Comparison of ENCODE assay signal across 8 cellular contexts in the genomic region with DNA sequence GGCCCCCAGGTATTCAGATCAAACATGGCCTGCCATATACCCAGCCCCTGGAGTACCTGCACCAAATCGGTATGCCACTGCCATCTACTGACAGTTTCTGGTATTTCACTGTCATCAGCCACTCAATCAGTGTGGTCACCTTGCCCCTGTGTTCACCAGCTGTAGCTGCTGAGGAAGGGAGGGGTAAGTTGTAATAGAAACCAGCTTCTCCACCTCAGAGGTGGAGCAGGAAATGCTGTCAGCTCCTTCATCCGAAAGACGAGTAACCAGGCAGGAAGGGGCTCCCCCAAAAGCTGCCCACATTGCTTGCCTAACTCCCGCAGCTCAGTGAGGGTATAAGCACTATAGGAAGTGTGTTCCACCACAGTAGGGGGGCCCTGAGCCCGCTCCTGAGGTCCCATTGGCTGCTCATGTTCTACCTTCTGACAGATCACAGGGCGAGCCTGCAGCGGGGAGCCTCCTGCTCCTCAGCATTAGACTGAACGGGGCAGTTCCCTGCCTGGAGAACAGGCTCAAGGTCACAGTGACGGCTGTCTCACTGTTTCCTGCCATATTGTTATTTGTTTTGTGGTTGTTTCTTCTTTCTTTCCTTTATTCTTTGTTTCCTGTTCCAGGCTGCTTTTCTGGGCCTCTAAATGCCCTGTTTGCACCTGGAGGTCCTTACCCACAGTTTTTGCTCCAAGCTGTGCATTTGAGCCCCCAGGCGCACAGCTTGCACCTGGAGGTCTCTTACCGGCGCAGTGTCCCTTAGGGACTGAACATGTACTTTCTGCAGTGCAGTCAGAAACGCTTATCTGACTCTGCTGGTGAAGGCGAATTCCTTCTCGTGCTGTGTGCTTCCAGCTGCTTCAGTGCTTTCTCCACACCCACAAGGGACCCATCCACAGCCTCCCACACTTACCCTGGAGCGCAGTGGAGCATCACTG.
DNase-seq lines count a peak whose midpoint lies in the region; ATAC-seq, FAIRE-seq and TF ChIP-seq lines count a peak whose summit lies in the region.

No MANE protein-coding gene starts in this region.

- H3K4me1 ChIP-seq in endothelial cell of umbilical vein (ENCODE audit: control insufficient read depth, extremely low read depth, insufficient read depth, low read length) (no peaks in the 10 kb centered on the region), prostate gland (replicated peaks) (no peaks in the 10 kb centered on the region)

- H3K36me3 ChIP-seq in endothelial cell of umbilical vein (ENCODE audit: control insufficient read depth in 2 of 2, extremely low read depth in 1 of 2, insufficient read depth in 2 of 2, low read length in 2 of 2): no peaks in the 10 kb centered on the region
- no peaks in the 10 kb centered on the region for H3K36me3 ChIP-seq in prostate gland

- 58% methylated on average over 16 of the region's 16 CpGs for WGBS in prostate gland

- peak overlapping the region; percentile 67 for H3K4me3 Mint-ChIP-seq in activated CD4-positive, alpha-beta T cell treated with anti-CD3 and anti-CD28 coated beads, Interleukin-2, amount 10 ng/mL, durations not matched to agents 24 days and 14 days

- peaks cover 15% of the 10 kb centered on the region for H3K27me3 Mint-ChIP-seq in activated CD4-positive, alpha-beta T cell treated with anti-CD3 and anti-CD28 coated beads, Interleukin-2, amount 10 ng/mL, durations not matched to agents 24 days and 14 days

- TF ChIP-seq POLR2A in endothelial cell of umbilical vein (IDR thresholded peaks at IDR 0.05; ENCODE audit: low read depth, low read length): no peak
- TF ChIP-seq POLR2A in prostate gland (IDR thresholded peaks at IDR 0.05): no peak

- peak overlapping the region; percentile 58 for H2AFZ ChIP-seq in endothelial cell of umbilical vein (ENCODE audit: low read depth, low read length)

- dilution Hi-C loops in endothelial cell of umbilical vein (cut with MboI; ENCODE audit: extremely low pct_ligation_motif_present, low sequenced_read_pairs): no loop called here

- peak overlapping the region; percentile 83 for H3K27ac Mint-ChIP-seq in activated CD4-positive, alpha-beta T cell treated with anti-CD3 and anti-CD28 coated beads, Interleukin-2, amount 10 ng/mL, durations not matched to agents 24 days and 14 days

- peak; percentile 33 to 55 for TF ChIP-seq CTCF in endothelial cell of umbilical vein (IDR thresholded peaks at IDR 0.05; ENCODE audit: extremely low read depth in 1 of 2, insufficient read depth in 1 of 2, low read depth in 1 of 2, low read length in 2 of 2)
- TF ChIP-seq CTCF in prostate gland (IDR thresholded peaks at IDR 0.05): peak in 1 of 4 experiments; percentile 23

- POLR2A ChIA-PET in endothelial cell of umbilical vein (lab: Charles Lee): no interaction called here

- H4K20me1 ChIP-seq in endothelial cell of umbilical vein (replicated peaks; ENCODE audit: control insufficient read depth, extremely low read depth, insufficient read depth, low read length): no peaks in the 10 kb centered on the region

- CTCF ChIA-PET in endothelial cell of umbilical vein (lab: Charles Lee): interaction anchor here (0.6 to 2.5 kb wide), 12 partner anchors 17 to 1416 kb away, joined by 3 to 15 read pairs (median 3); no protein-coding TSS in a partner anchor

- BruUV-seq in endothelial cell of umbilical vein (replicated peaks; lab: Mats Ljungman, UMichigan): no TSS peak

- H3K79me2 ChIP-seq in endothelial cell of umbilical vein (ENCODE audit: control insufficient read depth, insufficient read depth, low read length): no peaks in the 10 kb centered on the region

- FAIRE-seq in endothelial cell of umbilical vein (lab: Jason Lieb, UNC): peak; percentile 77

- H3K27ac ChIP-seq in endothelial cell of umbilical vein (ENCODE audit: insufficient read depth, low read depth, low read length): no peak overlapping the region
- H3K27ac ChIP-seq in prostate gland: no peak overlapping the region

- H3K4me1 Mint-ChIP-seq in activated CD4-positive, alpha-beta T cell treated with anti-CD3 and anti-CD28 coated beads, Interleukin-2, amount 10 ng/mL, durations not matched to agents 24 days and 14 days: peaks cover 13% of the 10 kb centered on the region

- no peaks in the 10 kb centered on the region for H3K9me3 Mint-ChIP-seq in activated CD4-positive, alpha-beta T cell treated with anti-CD3 and anti-CD28 coated beads, Interleukin-2, amount 10 ng/mL, durations not matched to agents 24 days and 14 days

- H3K27me3 ChIP-seq in endothelial cell of umbilical vein (ENCODE audit: control insufficient read depth in 2 of 2, insufficient read depth in 2 of 2, low read length in 2 of 2): no peaks in the 10 kb centered on the region
- H3K27me3 ChIP-seq in prostate gland (replicated peaks; ENCODE audit: insufficient read depth): no peaks in the 10 kb centered on the region

- no peaks in the 10 kb centered on the region for H3K9me1 ChIP-seq in endothelial cell of umbilical vein (replicated peaks; ENCODE audit: control insufficient read depth, extremely low read depth, insufficient read depth, low read length)

- DNase-seq in CD1c-positive myeloid dendritic cell (ENCODE audit: extremely low spot score): peak; percentile 66
- peak; percentile 30 for DNase-seq in NCI-H460 (ENCODE audit: extremely low read depth, low read depth)
- peak; percentile 96 for DNase-seq in activated CD4-positive, alpha-beta T cell treated with anti-CD3 and anti-CD28 coated beads, Interleukin-2, amount 10 ng/mL, durations not matched to agents 24 days and 14 days
- peak; percentile 51 for DNase-seq in endothelial cell of umbilical vein (ENCODE audit: low read depth, low spot score)
- DNase-seq in stimulated activated CD4-positive, alpha-beta T cell treated with anti-CD3 and anti-CD28 coated beads, Interleukin-15, amount 100 ng/mL, for 48 hours (ENCODE audit: low read depth in 2 of 2): peak; percentile 40 to 65
- no peak for DNase-seq in prostate gland (ENCODE audit: low spot score)

- no peak overlapping the region for H3K4me3 ChIP-seq in endothelial cell of umbilical vein (replicated peaks in 1 of 3; ENCODE audit: insufficient read depth in 1 of 3, low read depth in 1 of 3, low read length in 3 of 3)
- no peak overlapping the region for H3K4me3 ChIP-seq in prostate gland

- H3K36me3 Mint-ChIP-seq in activated CD4-positive, alpha-beta T cell treated with anti-CD3 and anti-CD28 coated beads, Interleukin-2, amount 10 ng/mL, durations not matched to agents 24 days and 14 days (ENCODE audit: low read depth): no peaks in the 10 kb centered on the region

- ATAC-seq in GM19328 (IDR thresholded peaks at IDR 0.05; ENCODE audit: unreplicated experiment): peak; percentile 96
- peak; percentile 91 for ATAC-seq in HG03378 (IDR thresholded peaks at IDR 0.05; ENCODE audit: unreplicated experiment)

- no peak overlapping the region for H3K4me2 ChIP-seq in endothelial cell of umbilical vein (ENCODE audit: insufficient read depth, low read length)

- intact Hi-C loops in activated CD4-positive, alpha-beta T cell treated with anti-CD3 and anti-CD28 coated beads, Interleukin-2, amount 10 ng/mL, durations not matched to agents 24 days and 14 days (cut with micrococcal nuclease): loop anchor here (1.0 kb wide), 2 partner anchors 33 to 116 kb away; no protein-coding TSS in a partner anchor
- intact Hi-C loops in endothelial cell of umbilical vein (cut with micrococcal nuclease): loop anchor here (1.0 to 2.0 kb wide), 4 partner anchors 76 to 1418 kb away; no protein-coding TSS in a partner anchor
- intact Hi-C loops in prostate gland (cut with DNase I): no loop called here

- H3K9me3 ChIP-seq in endothelial cell of umbilical vein (replicated peaks; ENCODE audit: control insufficient read depth, insufficient read depth, low read length): no peaks in the 10 kb centered on the region
- H3K9me3 ChIP-seq in prostate gland: no peaks in the 10 kb centered on the region

- no peak overlapping the region for H3K9ac ChIP-seq in endothelial cell of umbilical vein (replicated peaks; ENCODE audit: extremely low read depth, insufficient read depth, low read length)

TF ChIP-seq in endothelial cell of umbilical vein, 7 proteins besides CTCF, POLR2A, EP300 and RAD21:
- TF ChIP-seq, protein P1, sequence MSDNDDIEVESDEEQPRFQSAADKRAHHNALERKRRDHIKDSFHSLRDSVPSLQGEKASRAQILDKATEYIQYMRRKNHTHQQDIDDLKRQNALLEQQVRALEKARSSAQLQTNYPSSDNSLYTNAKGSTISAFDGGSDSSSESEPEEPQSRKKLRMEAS (IDR thresholded peaks at IDR 0.05; ENCODE audit: insufficient read depth, insufficient read length): no peak
- no peak for TF ChIP-seq FOS (IDR thresholded peaks at IDR 0.05; ENCODE audit: borderline replicate concordance, insufficient read depth, low read length)
